ENCODE assay signal across 10 cellular contexts in genomic region chr2:39779926-39780325, GRCh38. TPM values are rescaled to one million over a fixed set of nuclear protein-coding genes. Genes with fewer than 3 reads are reported as not detected.
A peak's percentile ranks its signal among the peaks of the same experiment; 100 is the strongest.
DNase-seq lines count a peak whose midpoint lies in the region; TF ChIP-seq lines count a peak whose summit lies in the region.
"Had no signal": no experiment of that assay in that cellular context is flagged by ENCODE, and none has a peak within 500 bp of the region (broad histone marks: within the 10 kb centered on the region; RNA-seq: fewer than 3 reads in every experiment).

No MANE protein-coding gene starts in this region.

- H3K79me2 ChIP-seq in OCI-LY3 (ENCODE audit: low read length), result peaks cover 41% of the 10 kb centered on the region

- TF ChIP-seq CTCF in OCI-LY3 (IDR thresholded peaks at IDR 0.05; ENCODE audit: low read depth, low read length), result no peak
- TF ChIP-seq CTCF in dorsolateral prefrontal cortex (IDR thresholded peaks at IDR 0.05 in 54 of 56, conservative IDR thresholded peaks at IDR 0.05 in 2 of 56; ENCODE audit: low read depth in 1 of 56, partially characterized antibody in 56 of 56), result no peak
- no peak for TF ChIP-seq CTCF in progenitor cell of endocrine pancreas (IDR thresholded peaks at IDR 0.05; ENCODE audit: unreplicated experiment)

- H3K4me1 Mint-ChIP-seq in CD8-positive, alpha-beta memory T cell, result peaks cover 44 to 55% (median 51%) of the 10 kb centered on the region in 3 donors
- peaks cover 15% of the 10 kb centered on the region for H3K4me1 Mint-ChIP-seq in progenitor cell of endocrine pancreas (ENCODE audit: low read depth)

- H3K9me3 ChIP-seq in CD8-positive, alpha-beta memory T cell (ENCODE audit: low read length), result no peaks in the 10 kb centered on the region
- H3K9me3 ChIP-seq in OCI-LY3 (ENCODE audit: insufficient read depth, low read length), result no peaks in the 10 kb centered on the region

- CTCF ChIA-PET in CD8-positive, alpha-beta memory T cell (lab: Charles Lee), result no interaction called here

- H3K27me3 ChIP-seq in CD8-positive, alpha-beta memory T cell (ENCODE audit: insufficient read depth, low read length, poor library complexity, severe bottlenecking), result no peaks in the 10 kb centered on the region
- no peaks in the 10 kb centered on the region for H3K27me3 ChIP-seq in OCI-LY3 (ENCODE audit: low read depth, low read length)
- no peaks in the 10 kb centered on the region for H3K27me3 ChIP-seq in dorsolateral prefrontal cortex

- peak overlapping the region; percentile 96 for H2AFZ ChIP-seq in OCI-LY3 (ENCODE audit: low read depth, low read length)

- POLR2A ChIA-PET in CD8-positive, alpha-beta memory T cell (lab: Charles Lee), result no interaction called here

- peak overlapping the region; percentile 74 for H3K4me3 ChIP-seq in CD8-positive, alpha-beta memory T cell (ENCODE audit: low read length)
- H3K4me3 ChIP-seq in OCI-LY3 (ENCODE audit: low read length) (peak overlapping the region; percentile 88), dorsolateral prefrontal cortex (peak overlapping the region in 47 of 59 donors; percentile 58 to 100 (median 95))

- no peaks in the 10 kb centered on the region for H3K36me3 ChIP-seq in CD8-positive, alpha-beta memory T cell (ENCODE audit: insufficient read depth, low read length)
- peaks cover 15% of the 10 kb centered on the region for H3K36me3 ChIP-seq in OCI-LY3 (replicated peaks; ENCODE audit: low read depth, low read length)

- peaks cover 17% of the 10 kb centered on the region for H3K4me1 ChIP-seq in CD8-positive, alpha-beta memory T cell (ENCODE audit: insufficient read depth, low read length)
- peaks cover 21% of the 10 kb centered on the region for H3K4me1 ChIP-seq in OCI-LY3 (ENCODE audit: low read length)

- H3K9me3 Mint-ChIP-seq in CD8-positive, alpha-beta memory T cell, result no peaks in the 10 kb centered on the region
- H3K9me3 Mint-ChIP-seq in progenitor cell of endocrine pancreas (ENCODE audit: low read depth), result peaks cover 4% of the 10 kb centered on the region

- H3K27me3 Mint-ChIP-seq in CD8-positive, alpha-beta memory T cell, result no peaks in the 10 kb centered on the region
- H3K27me3 Mint-ChIP-seq in progenitor cell of endocrine pancreas, result peaks cover 3% of the 10 kb centered on the region

- peak overlapping the region; percentile 85 for H3K9ac ChIP-seq in OCI-LY3 (ENCODE audit: low read length)

- peak overlapping the region in 6 of 8 donors; percentile 48 to 90 (median 81) for H3K27ac Mint-ChIP-seq in CD8-positive, alpha-beta memory T cell
- peak overlapping the region; percentile 49 for H3K27ac Mint-ChIP-seq in progenitor cell of endocrine pancreas

- intact Hi-C loops in dorsolateral prefrontal cortex (cut with DNase I), result no loop called here

- H3K4me2 ChIP-seq in OCI-LY3 (ENCODE audit: low read length), result peak overlapping the region; percentile 84

- H3K36me3 Mint-ChIP-seq in CD8-positive, alpha-beta memory T cell, result peaks cover 0 to 9% (median 3%) of the 10 kb centered on the region in 3 donors
- peaks cover 6% of the 10 kb centered on the region for H3K36me3 Mint-ChIP-seq in progenitor cell of endocrine pancreas (ENCODE audit: insufficient read depth)

- H4K20me1 ChIP-seq in OCI-LY3 (ENCODE audit: insufficient read depth, low read length), result 0 out of 2 replicates have a peak, but pooled peaks cover 9% of the 10 kb centered on the region

- DNase-seq in CD8-positive, alpha-beta memory T cell, result no peak
- no peak for DNase-seq in dorsolateral prefrontal cortex
- DNase-seq in progenitor cell of endocrine pancreas (ENCODE audit: low spot score, unreplicated experiment), result no peak
- DNase-seq in occipital lobe (lab: John Stamatoyannopoulos, UW), result no peak
- no peak for DNase-seq in stimulated activated CD4-positive, alpha-beta T cell treated with anti-CD3 and anti-CD28 coated beads, Interleukin-15, amount 100 ng/mL, for 24 hours
- no peak for DNase-seq in NCI-H146 (lab: John Stamatoyannopoulos, UW)
- DNase-seq in NCI-H2227 (lab: John Stamatoyannopoulos, UW; ENCODE audit: unreplicated experiment), result no peak
- DNase-seq: activated CD4-positive, alpha-beta T cell treated with anti-CD3 and anti-CD28 coated beads for 4 hours; NCI-H1436 treated with DMSO at 0.1 percent for 48 hours had no signal

- peak overlapping the region; percentile 72 for H3K27ac ChIP-seq in CD8-positive, alpha-beta memory T cell (ENCODE audit: low read depth, low read length)
- H3K27ac ChIP-seq in OCI-LY3 (ENCODE audit: low read length) (no peak overlapping the region), dorsolateral prefrontal cortex (peak overlapping the region in 44 of 59 donors; percentile 0 to 94 (median 80))

- peak overlapping the region; percentile 85 to 97 (median 96) for H3K4me3 Mint-ChIP-seq in CD8-positive, alpha-beta memory T cell
- peak overlapping the region; percentile 83 for H3K4me3 Mint-ChIP-seq in progenitor cell of endocrine pancreas (ENCODE audit: low read depth)

RNA-seq across cellular contexts. Expression of gene THUMPD2, which starts 0.9 kb away (rescaled TPM):
- total RNA-seq in CD8-positive, alpha-beta memory T cell, result 10 to 100 TPM; 12.2 to 15.1 TPM
- 8.0 TPM for polyA plus RNA-seq in CD8-positive, alpha-beta memory T cell
- total RNA-seq in dorsolateral prefrontal cortex (10 to 100 TPM in 118 of 120 experiments, 1 to 10 TPM in 2; 9.8 to 24.5 (median 14.2) TPM), progenitor cell of endocrine pancreas (16.5 and 18.7 TPM in 2 replicates), occipital lobe (30.3 TPM)
